ENCODE assay signal across 1 cellular context in genomic region chr15:40382580-40383456, GRCh38.
A peak's percentile ranks its signal among the peaks of the same experiment; 100 is the strongest.
TF ChIP-seq lines count a peak whose summit lies in the region.

Gene KNSTRN (plus strand): TSS chr15:40382721. CDS start chr15:40382836, 115 bp downstream.

TF ChIP-seq in HEK293, 187 proteins besides CTCF, POLR2A, EP300 and RAD21 (continued from another document and continues in another):
- TF ChIP-seq, protein P1, sequence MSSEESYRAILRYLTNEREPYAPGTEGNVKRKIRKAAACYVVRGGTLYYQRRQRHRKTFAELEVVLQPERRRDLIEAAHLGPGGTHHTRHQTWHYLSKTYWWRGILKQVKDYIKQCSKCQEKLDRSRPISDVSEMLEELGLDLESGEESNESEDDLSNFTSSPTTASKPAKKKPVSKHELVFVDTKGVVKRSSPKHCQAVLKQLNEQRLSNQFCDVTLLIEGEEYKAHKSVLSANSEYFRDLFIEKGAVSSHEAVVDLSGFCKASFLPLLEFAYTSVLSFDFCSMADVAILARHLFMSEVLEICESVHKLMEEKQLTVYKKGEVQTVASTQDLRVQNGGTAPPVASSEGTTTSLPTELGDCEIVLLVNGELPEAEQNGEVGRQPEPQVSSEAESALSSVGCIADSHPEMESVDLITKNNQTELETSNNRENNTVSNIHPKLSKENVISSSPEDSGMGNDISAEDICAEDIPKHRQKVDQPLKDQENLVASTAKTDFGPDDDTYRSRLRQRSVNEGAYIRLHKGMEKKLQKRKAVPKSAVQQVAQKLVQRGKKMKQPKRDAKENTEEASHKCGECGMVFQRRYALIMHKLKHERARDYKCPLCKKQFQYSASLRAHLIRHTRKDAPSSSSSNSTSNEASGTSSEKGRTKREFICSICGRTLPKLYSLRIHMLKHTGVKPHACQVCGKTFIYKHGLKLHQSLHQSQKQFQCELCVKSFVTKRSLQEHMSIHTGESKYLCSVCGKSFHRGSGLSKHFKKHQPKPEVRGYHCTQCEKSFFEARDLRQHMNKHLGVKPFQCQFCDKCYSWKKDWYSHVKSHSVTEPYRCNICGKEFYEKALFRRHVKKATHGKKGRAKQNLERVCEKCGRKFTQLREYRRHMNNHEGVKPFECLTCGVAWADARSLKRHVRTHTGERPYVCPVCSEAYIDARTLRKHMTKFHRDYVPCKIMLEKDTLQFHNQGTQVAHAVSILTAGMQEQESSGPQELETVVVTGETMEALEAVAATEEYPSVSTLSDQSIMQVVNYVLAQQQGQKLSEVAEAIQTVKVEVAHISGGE (tag by site-specific recombination; conservative IDR thresholded peaks at IDR 0.05; ENCODE audit: low read depth), result peak; percentile 98
- TF ChIP-seq SCRT2 (tag by site-specific recombination; IDR thresholded peaks at IDR 0.05) (peak; percentile 12; the same call in 1 of the 2 replicates), ZNF335 (tag by site-specific recombination; conservative IDR thresholded peaks at IDR 0.05) (peak; percentile 67), ZNF692 (tag by site-specific recombination; IDR thresholded peaks at IDR 0.05) (no peak), KLF7 (tag by site-specific recombination; IDR thresholded peaks at IDR 0.05; ENCODE audit: borderline replicate concordance) (peak; percentile 12; the same call in 1 of the 2 replicates), YY2 (tag by site-specific recombination; IDR thresholded peaks at IDR 0.05) (peak; percentile 98), MZF1 (tag by site-specific recombination; IDR thresholded peaks at IDR 0.05; ENCODE audit: borderline replicate concordance) (no peak), ZNF548 (tag by site-specific recombination; IDR thresholded peaks at IDR 0.05) (peak; percentile 79), ZNF830 (tag by site-specific recombination; IDR thresholded peaks at IDR 0.05; ENCODE audit: low read depth) (no peak), ZNF645 (tag by site-specific recombination; IDR thresholded peaks at IDR 0.05) (no peak), ZSCAN30 (tag by site-specific recombination; IDR thresholded peaks at IDR 0.05) (peak; percentile 36; the same call in 1 of the 2 replicates), ZBTB20 (tag by site-specific recombination; IDR thresholded peaks at IDR 0.05) (peak; percentile 88), REPIN1 (tag by site-specific recombination; IDR thresholded peaks at IDR 0.05; ENCODE audit: low read depth) (no peak), SP3 (tag by site-specific recombination; IDR thresholded peaks at IDR 0.05) (peak; percentile 66), KLF8 (tag by site-specific recombination; IDR thresholded peaks at IDR 0.05) (0 out of 2 replicates have a peak, but pooled peaks have one; percentile 33), ZNF76 (tag by site-specific recombination; IDR thresholded peaks at IDR 0.05; ENCODE audit: borderline replicate concordance, low read depth) (peak; percentile 75), ZNF398 (tag by site-specific recombination; IDR thresholded peaks at IDR 0.05) (no peak), SP2 (tag by site-specific recombination; IDR thresholded peaks at IDR 0.05) (peak; percentile 51), ZNF214 (tag by site-specific recombination; IDR thresholded peaks at IDR 0.05; ENCODE audit: borderline replicate concordance) (no peak), ZNF660 (tag by site-specific recombination; IDR thresholded peaks at IDR 0.05) (0 out of 2 replicates have a peak, but pooled peaks have one; percentile 6), ZNF121 (tag by site-specific recombination; IDR thresholded peaks at IDR 0.05) (no peak), INSM2 (tag by site-specific recombination; IDR thresholded peaks at IDR 0.05) (no peak), HOXD13 (CRISPR knock-in tag; IDR thresholded peaks at IDR 0.05; ENCODE audit: borderline replicate concordance) (no peak), ZNF16 (tag by site-specific recombination; IDR thresholded peaks at IDR 0.05; ENCODE audit: low read depth) (no peak), ZNF174 (tag by site-specific recombination; IDR thresholded peaks at IDR 0.05) (no peak)
- TF ChIP-seq, protein P2, sequence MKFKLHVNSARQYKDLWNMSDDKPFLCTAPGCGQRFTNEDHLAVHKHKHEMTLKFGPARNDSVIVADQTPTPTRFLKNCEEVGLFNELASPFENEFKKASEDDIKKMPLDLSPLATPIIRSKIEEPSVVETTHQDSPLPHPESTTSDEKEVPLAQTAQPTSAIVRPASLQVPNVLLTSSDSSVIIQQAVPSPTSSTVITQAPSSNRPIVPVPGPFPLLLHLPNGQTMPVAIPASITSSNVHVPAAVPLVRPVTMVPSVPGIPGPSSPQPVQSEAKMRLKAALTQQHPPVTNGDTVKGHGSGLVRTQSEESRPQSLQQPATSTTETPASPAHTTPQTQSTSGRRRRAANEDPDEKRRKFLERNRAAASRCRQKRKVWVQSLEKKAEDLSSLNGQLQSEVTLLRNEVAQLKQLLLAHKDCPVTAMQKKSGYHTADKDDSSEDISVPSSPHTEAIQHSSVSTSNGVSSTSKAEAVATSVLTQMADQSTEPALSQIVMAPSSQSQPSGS (tag by site-specific recombination; IDR thresholded peaks at IDR 0.05; ENCODE audit: low read depth), result no peak
- TF ChIP-seq, protein P3, sequence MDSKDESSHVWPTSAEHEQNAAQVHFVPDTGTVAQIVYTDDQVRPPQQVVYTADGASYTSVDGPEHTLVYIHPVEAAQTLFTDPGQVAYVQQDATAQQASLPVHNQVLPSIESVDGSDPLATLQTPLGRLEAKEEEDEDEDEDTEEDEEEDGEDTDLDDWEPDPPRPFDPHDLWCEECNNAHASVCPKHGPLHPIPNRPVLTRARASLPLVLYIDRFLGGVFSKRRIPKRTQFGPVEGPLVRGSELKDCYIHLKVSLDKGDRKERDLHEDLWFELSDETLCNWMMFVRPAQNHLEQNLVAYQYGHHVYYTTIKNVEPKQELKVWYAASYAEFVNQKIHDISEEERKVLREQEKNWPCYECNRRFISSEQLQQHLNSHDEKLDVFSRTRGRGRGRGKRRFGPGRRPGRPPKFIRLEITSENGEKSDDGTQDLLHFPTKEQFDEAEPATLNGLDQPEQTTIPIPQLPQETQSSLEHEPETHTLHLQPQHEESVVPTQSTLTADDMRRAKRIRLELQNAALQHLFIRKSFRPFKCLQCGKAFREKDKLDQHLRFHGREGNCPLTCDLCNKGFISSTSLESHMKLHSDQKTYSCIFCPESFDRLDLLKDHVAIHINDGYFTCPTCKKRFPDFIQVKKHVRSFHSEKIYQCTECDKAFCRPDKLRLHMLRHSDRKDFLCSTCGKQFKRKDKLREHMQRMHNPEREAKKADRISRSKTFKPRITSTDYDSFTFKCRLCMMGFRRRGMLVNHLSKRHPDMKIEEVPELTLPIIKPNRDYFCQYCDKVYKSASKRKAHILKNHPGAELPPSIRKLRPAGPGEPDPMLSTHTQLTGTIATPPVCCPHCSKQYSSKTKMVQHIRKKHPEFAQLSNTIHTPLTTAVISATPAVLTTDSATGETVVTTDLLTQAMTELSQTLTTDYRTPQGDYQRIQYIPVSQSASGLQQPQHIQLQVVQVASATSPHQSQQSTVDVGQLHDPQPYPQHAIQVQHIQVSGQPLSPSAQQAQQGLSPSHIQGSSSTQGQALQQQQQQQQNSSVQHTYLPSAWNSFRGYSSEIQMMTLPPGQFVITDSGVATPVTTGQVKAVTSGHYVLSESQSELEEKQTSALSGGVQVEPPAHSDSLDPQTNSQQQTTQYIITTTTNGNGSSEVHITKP (tag by site-specific recombination; IDR thresholded peaks at IDR 0.05), result no peak
- TF ChIP-seq, protein P4, sequence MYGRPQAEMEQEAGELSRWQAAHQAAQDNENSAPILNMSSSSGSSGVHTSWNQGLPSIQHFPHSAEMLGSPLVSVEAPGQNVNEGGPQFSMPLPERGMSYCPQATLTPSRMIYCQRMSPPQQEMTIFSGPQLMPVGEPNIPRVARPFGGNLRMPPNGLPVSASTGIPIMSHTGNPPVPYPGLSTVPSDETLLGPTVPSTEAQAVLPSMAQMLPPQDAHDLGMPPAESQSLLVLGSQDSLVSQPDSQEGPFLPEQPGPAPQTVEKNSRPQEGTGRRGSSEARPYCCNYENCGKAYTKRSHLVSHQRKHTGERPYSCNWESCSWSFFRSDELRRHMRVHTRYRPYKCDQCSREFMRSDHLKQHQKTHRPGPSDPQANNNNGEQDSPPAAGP (tag by site-specific recombination; IDR thresholded peaks at IDR 0.05), result 0 out of 2 replicates have a peak, but pooled peaks have one; percentile 42
- TF ChIP-seq, protein P5, sequence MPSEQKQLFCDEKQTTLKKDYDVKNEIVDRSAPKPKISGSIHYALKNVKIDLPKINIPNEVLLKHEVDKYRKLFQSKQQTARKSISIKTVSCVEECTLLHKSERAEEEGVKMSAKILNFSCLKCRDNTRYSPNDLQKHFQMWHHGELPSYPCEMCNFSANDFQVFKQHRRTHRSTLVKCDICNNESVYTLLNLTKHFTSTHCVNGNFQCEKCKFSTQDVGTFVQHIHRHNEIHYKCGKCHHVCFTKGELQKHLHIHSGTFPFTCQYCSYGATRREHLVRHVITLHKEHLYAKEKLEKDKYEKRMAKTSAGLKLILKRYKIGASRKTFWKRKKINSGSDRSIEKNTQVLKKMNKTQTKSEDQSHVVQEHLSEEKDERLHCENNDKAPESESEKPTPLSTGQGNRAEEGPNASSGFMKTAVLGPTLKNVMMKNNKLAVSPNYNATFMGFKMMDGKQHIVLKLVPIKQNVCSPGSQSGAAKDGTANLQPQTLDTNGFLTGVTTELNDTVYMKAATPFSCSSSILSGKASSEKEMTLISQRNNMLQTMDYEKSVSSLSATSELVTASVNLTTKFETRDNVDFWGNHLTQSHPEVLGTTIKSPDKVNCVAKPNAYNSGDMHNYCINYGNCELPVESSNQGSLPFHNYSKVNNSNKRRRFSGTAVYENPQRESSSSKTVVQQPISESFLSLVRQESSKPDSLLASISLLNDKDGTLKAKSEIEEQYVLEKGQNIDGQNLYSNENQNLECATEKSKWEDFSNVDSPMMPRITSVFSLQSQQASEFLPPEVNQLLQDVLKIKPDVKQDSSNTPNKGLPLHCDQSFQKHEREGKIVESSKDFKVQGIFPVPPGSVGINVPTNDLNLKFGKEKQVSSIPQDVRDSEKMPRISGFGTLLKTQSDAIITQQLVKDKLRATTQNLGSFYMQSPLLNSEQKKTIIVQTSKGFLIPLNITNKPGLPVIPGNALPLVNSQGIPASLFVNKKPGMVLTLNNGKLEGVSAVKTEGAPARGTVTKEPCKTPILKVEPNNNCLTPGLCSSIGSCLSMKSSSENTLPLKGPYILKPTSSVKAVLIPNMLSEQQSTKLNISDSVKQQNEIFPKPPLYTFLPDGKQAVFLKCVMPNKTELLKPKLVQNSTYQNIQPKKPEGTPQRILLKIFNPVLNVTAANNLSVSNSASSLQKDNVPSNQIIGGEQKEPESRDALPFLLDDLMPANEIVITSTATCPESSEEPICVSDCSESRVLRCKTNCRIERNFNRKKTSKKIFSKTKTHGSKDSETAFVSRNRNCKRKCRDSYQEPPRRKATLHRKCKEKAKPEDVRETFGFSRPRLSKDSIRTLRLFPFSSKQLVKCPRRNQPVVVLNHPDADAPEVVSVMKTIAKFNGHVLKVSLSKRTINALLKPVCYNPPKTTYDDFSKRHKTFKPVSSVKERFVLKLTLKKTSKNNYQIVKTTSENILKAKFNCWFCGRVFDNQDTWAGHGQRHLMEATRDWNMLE (tag by site-specific recombination; conservative IDR thresholded peaks at IDR 0.05; ENCODE audit: low read depth), result peak; percentile 34; the same call in 1 of the 2 replicates
